Comparison of ENCODE assay signal across 27 cellular contexts in genomic region chr10:68353537-68353936, GRCh38.
"Had no signal": no experiment of that assay in that cellular context is flagged by ENCODE, and none has a peak within 500 bp of the region (broad histone marks: within the 10 kb centered on the region; RNA-seq: fewer than 3 reads in every experiment).

No MANE protein-coding gene starts in this region.

- H3K4me1 ChIP-seq: colonic mucosa, esophagus squamous epithelium, gastrocnemius medialis, heart right ventricle, left lung, lower lobe of right lung had no signal

- H3K4me1 Mint-ChIP-seq: mesothelial cell of epicardium had no signal

- DNase-seq: colonic mucosa; cortex of kidney; effector CD8-positive, alpha-beta T cell; effector memory CD8-positive, alpha-beta T cell; endodermal cell; erythroblast; esophagus squamous epithelium; foreskin fibroblast; foreskin melanocyte; gastrocnemius medialis; glutamatergic neuron; head of caudate nucleus; heart right ventricle; hippocampal formation; left cardiac atrium; left lung; left ventricle myocardium superior; lower lobe of right lung; mesenchymal stem cell; mucosa of descending colon had no signal

- H3K36me3 ChIP-seq: colonic mucosa had no signal

- H3K27me3 ChIP-seq: colonic mucosa, esophagus squamous epithelium, gastrocnemius medialis, heart right ventricle, left lung had no signal

- H3K27me3 Mint-ChIP-seq: dendritic cell treated with granulocyte-macrophage colony-stimulating factor and Interleukin-4, amounts not matched to agents 40 ng/mL and 50 ng/mL, for 4 days; effector memory CD8-positive, alpha-beta T cell had no signal

- H3K4me3 ChIP-seq: colonic mucosa, esophagus squamous epithelium, gastrocnemius medialis, heart right ventricle, left lung, lower lobe of right lung, mucosa of descending colon had no signal

- H3K9me3 ChIP-seq: colonic mucosa, esophagus squamous epithelium, gastrocnemius medialis, heart right ventricle, left lung, lower lobe of right lung, mucosa of descending colon had no signal

- FAIRE-seq: endometrium, islet of Langerhans, keratinocyte had no signal

- ATAC-seq: effector memory CD8-positive, alpha-beta T cell; esophagus mucosa; gastrocnemius medialis; heart right ventricle; left cardiac atrium; left lung; left ventricle myocardium superior; lower lobe of right lung; mucosa of descending colon had no signal

- H3K27ac Mint-ChIP-seq: dendritic cell treated with granulocyte-macrophage colony-stimulating factor and Interleukin-4, amounts not matched to agents 40 ng/mL and 50 ng/mL, for 4 days; endodermal cell; mesothelial cell of epicardium had no signal

- H3K4me3 Mint-ChIP-seq: dendritic cell treated with granulocyte-macrophage colony-stimulating factor and Interleukin-4, amounts not matched to agents 40 ng/mL and 50 ng/mL, for 4 days; effector memory CD8-positive, alpha-beta T cell; endodermal cell; mesothelial cell of epicardium had no signal

- H3K27ac ChIP-seq: colonic mucosa, epithelial cell of prostate, esophagus squamous epithelium, gastrocnemius medialis, heart right ventricle, left lung, lower lobe of right lung had no signal

- H3K9me3 Mint-ChIP-seq: dendritic cell treated with granulocyte-macrophage colony-stimulating factor and Interleukin-4, amounts not matched to agents 40 ng/mL and 50 ng/mL, for 4 days; effector memory CD8-positive, alpha-beta T cell; endodermal cell; mesothelial cell of epicardium had no signal
